Comparison of ENCODE assay signal across 15 cellular contexts in the genomic region with DNA sequence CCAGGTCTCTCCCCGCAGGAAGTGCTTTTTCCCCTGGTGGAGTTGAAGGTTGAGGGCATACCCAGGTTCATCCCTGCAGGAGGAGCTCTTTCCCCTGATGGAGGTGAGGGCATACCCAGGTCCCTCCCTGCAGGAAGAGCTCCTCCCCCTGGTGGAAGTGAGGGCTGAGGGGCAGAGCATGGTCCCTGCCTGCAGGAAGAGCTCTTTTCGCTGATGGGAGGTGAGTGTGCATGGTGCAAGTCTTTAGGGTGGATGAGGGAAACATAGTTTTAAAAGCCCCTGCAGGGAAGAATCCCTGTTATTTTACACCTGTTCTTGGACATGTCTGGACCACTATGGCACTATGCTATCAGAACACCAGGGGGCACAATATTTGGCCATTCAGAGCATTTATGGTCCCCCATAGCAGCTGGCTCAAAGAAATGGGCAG. TPM values are rescaled to one million over a fixed set of nuclear protein-coding genes. Genes with fewer than 3 reads are reported as not detected.
DNase-seq lines count a peak whose midpoint lies in the region; ATAC-seq, FAIRE-seq and TF ChIP-seq lines count a peak whose summit lies in the region.
"Had no signal": no experiment of that assay in that cellular context is flagged by ENCODE, and none has a peak within 500 bp of the region (broad histone marks: within the 10 kb centered on the region; RNA-seq: fewer than 3 reads in every experiment).

No MANE protein-coding gene starts in this region.

- H3K4me3 Mint-ChIP-seq in GM23338 = no peak overlapping the region
- H3K4me3 Mint-ChIP-seq: T-helper 2 cell treated with Interferon-gamma antibody and Interleukin-4, amounts not matched to agents 5 μg/mL and 100 μg/mL, for 36 hours had no signal

- H3K9me2 ChIP-seq in GM23338 (ENCODE audit: insufficient read depth) = no peaks in the 10 kb centered on the region

- H3K27ac ChIP-seq in GM23338 (ENCODE audit: low read depth) (no peak overlapping the region), VCaP (no peak overlapping the region)
- H3K27ac ChIP-seq: tibial nerve had no signal

- H3K4me3 ChIP-seq in GM23338 = no peak overlapping the region
- H3K4me3 ChIP-seq: tibial nerve had no signal

- peaks cover 10% of the 10 kb centered on the region; the same call in 2 of the 3 replicates for H3K4me1 Mint-ChIP-seq in GM23338

- no peaks in the 10 kb centered on the region for H3F3A ChIP-seq in GM23338 (replicated peaks; ENCODE audit: low read depth)

- DNase-seq in ELR (ENCODE audit: low read depth) = peak; percentile 25
- DNase-seq in GM23338 (ENCODE audit: low spot score) = peak; percentile 51
- peak; percentile 52 for DNase-seq in islet precursor cell
- no peak for DNase-seq in EL
- no peak for DNase-seq in activated CD8-positive, alpha-beta memory T cell treated with anti-CD3 and anti-CD28 coated beads, Interleukin-2, amount 50 U/mL, for 48 hours
- no peak for DNase-seq in RCC 7860 (ENCODE audit: low spot score)
- no peak for DNase-seq in GF-D8 (lab: John Stamatoyannopoulos, UW)
- DNase-seq: activated CD8-positive, alpha-beta memory T cell treated with anti-CD3 and anti-CD28 coated beads, Interleukin-2, amount 50 U/mL, for 4 hours; amygdala; NK-92 treated with Interleukin-12 subunit alpha and Interleukin-12 subunit beta, amount 100 ng/mL, for 24 hours had no signal

- no peaks in the 10 kb centered on the region for H4K20me1 ChIP-seq in GM23338 (replicated peaks; ENCODE audit: insufficient read depth)

- TF ChIP-seq CTCF in GM23338 (conservative IDR thresholded peaks at IDR 0.05; ENCODE audit: low read depth in 2 of 2) (peak; percentile 55 to 65; a peak in 3 of 4 replicates), VCaP (conservative IDR thresholded peaks at IDR 0.05) (peak; percentile 11; the same call in 1 of the 2 replicates)

- H3K4me2 ChIP-seq in GM23338 = no peak overlapping the region

- no peaks in the 10 kb centered on the region for H3K79me2 ChIP-seq in GM23338 (replicated peaks; ENCODE audit: insufficient read depth)

- H3K4me1 ChIP-seq in GM23338 (ENCODE audit: insufficient read depth) = no peaks in the 10 kb centered on the region
- H3K4me1 ChIP-seq: tibial nerve had no signal

- no peaks in the 10 kb centered on the region for H3K36me3 ChIP-seq in GM23338 (ENCODE audit: insufficient read depth)

- H3K27me3 ChIP-seq in GM23338 (ENCODE audit: insufficient read depth) = no peaks in the 10 kb centered on the region
- H3K27me3 ChIP-seq: tibial nerve had no signal

- H3K36me3 Mint-ChIP-seq in GM23338 (ENCODE audit: low read depth) = peaks cover 5% of the 10 kb centered on the region; the same call in 2 of the 3 replicates

- H3K27me3 Mint-ChIP-seq in GM23338 (ENCODE audit: insufficient read depth, low read depth, poor library complexity) = peaks cover 4% of the 10 kb centered on the region

- peak; percentile 81 for ATAC-seq in GM23338
- ATAC-seq: sciatic nerve had no signal

- no peak for FAIRE-seq in RCC 7860 (lab: Jason Lieb, UNC)
- FAIRE-seq: endothelial cell of umbilical vein had no signal

- H2AFZ ChIP-seq in GM23338 = no peak overlapping the region

- H3K27ac Mint-ChIP-seq in GM23338 = no peak overlapping the region
- H3K27ac Mint-ChIP-seq: T-helper 2 cell treated with Interferon-gamma antibody and Interleukin-4, amounts not matched to agents 5 μg/mL and 100 μg/mL, for 36 hours had no signal

- peaks cover 5% of the 10 kb centered on the region for H3K9me3 Mint-ChIP-seq in GM23338
- H3K9me3 Mint-ChIP-seq: T-helper 2 cell treated with Interferon-gamma antibody and Interleukin-4, amounts not matched to agents 5 μg/mL and 100 μg/mL, for 36 hours had no signal

TF ChIP-seq in GM23338, 12 proteins besides CTCF, POLR2A, EP300 and RAD21 (continues in another document):
- no peak for TF ChIP-seq CREB1 (CRISPR knock-in tag; IDR thresholded peaks at IDR 0.05; ENCODE audit: low read depth)
- TF ChIP-seq STAT1 (IDR thresholded peaks at IDR 0.05; ENCODE audit: unreplicated experiment) = no peak
- no peak for TF ChIP-seq REST (IDR thresholded peaks at IDR 0.05; ENCODE audit: unreplicated experiment)
- TF ChIP-seq EZH2 (IDR thresholded peaks at IDR 0.05; ENCODE audit: low read depth, unreplicated experiment) = no peak
- TF ChIP-seq ETS1 (IDR thresholded peaks at IDR 0.05) = no peak
- TF ChIP-seq EZH2phosphoT487 (IDR thresholded peaks at IDR 0.05; ENCODE audit: unreplicated experiment) = no peak

RNA-seq across cellular contexts. Expression of gene PUDP, which starts 43.7 kb away (rescaled TPM):
- 21.9 and 22.4 TPM in 2 replicates for total RNA-seq in GM23338 (2014; rRNA removed; shearing (Covaris generic))
- 16.1 and 17.2 TPM in 2 replicates for polyA plus RNA-seq in GM23338 (2016; fragmentation: Nextera tagmentation; extraction: Ambion mirVana)

RNA-seq across cellular contexts. Expression of gene STS, which starts 44.2 kb away (rescaled TPM):
- total RNA-seq in GM23338 (2014; rRNA removed; shearing (Covaris generic)) = 1.4 and 1.7 TPM in 2 replicates
- 0.44 and 0.47 TPM in 2 replicates for polyA plus RNA-seq in GM23338 (2016; fragmentation: Nextera tagmentation; extraction: Ambion mirVana)

Comparison
In these comparisons a context has a peak if more than half of its experiments do, and no peak if none do; other contexts are left out.
1. DNase-seq: peak in ELR (single experiment), GM23338 (single experiment) and islet precursor cell (single experiment); none in EL (single experiment), activated CD8-positive, alpha-beta memory T cell treated with anti-CD3 and anti-CD28 coated beads, Interleukin-2, amount 50 U/mL, for 48 hours (single experiment), RCC 7860 (single experiment) and GF-D8 (single experiment).